In genomic region chr19:6230991-6231448, GRCh38 we compare ENCODE assay signal across 23 cellular contexts. TPM values are rescaled to one million over a fixed set of nuclear protein-coding genes. Genes with fewer than 3 reads are reported as not detected.
DNase-seq lines count a peak whose midpoint lies in the region; ATAC-seq and TF ChIP-seq lines count a peak whose summit lies in the region.
"Had no signal": no experiment of that assay in that cellular context is flagged by ENCODE, and none has a peak within 500 bp of the region (broad histone marks: within the 10 kb centered on the region; RNA-seq: fewer than 3 reads in every experiment).

No MANE protein-coding gene starts in this region.

- 47% methylated on average over 11 of the region's 17 CpGs for WGBS in right lobe of liver (ENCODE audit: insufficient coverage, low coverage, low lambda C conversion rate, missing lambda C conversion rate)

- no peak overlapping the region for H3K27ac ChIP-seq in right lobe of liver
- H3K27ac ChIP-seq: C4-2B, coronary artery had no signal

- H3K36me3 Mint-ChIP-seq in WTC11 = peaks cover 9% of the 10 kb centered on the region; the same call in 1 of the 2 replicates
- peaks cover 13% of the 10 kb centered on the region for H3K36me3 Mint-ChIP-seq in type B pancreatic cell
- H3K36me3 Mint-ChIP-seq in Caco-2 (ENCODE audit: insufficient read depth, unreplicated experiment) = peaks cover 53% of the 10 kb centered on the region

- POLR2A ChIA-PET in WTC11 (lab: Charles Lee) = no interaction called here
- POLR2A ChIA-PET in Caco-2 (lab: Charles Lee) = no interaction called here

- BruUV-seq in Caco-2 (replicated peaks; lab: Mats Ljungman, UMichigan) = no TSS peak

- H3K27ac Mint-ChIP-seq in WTC11 = peak overlapping the region; percentile 84
- H3K27ac Mint-ChIP-seq in type B pancreatic cell = peak overlapping the region; percentile 61
- H3K27ac Mint-ChIP-seq in Caco-2 (ENCODE audit: unreplicated experiment) = no peak overlapping the region
- H3K27ac Mint-ChIP-seq: activated naive CD4-positive, alpha-beta T cell treated with anti-CD3 and anti-CD28 coated beads for 36 hours; T-cell had no signal

- DNase-seq in Right ventricle myocardium inferior (ENCODE audit: missing footprints) (peak; percentile 23), Right ventricle myocardium superior (no peak), WTC11 (ENCODE audit: low spot score) (no peak), right lobe of liver (peak; percentile 25 to 71 (median 68)), type B pancreatic cell (ENCODE audit: extremely low spot score, unreplicated experiment) (no peak), DMS79 treated with DMSO at 0.1 percent for 48 hours (lab: John Stamatoyannopoulos, UW) (no peak), 8988T (no peak), Caco-2 (no peak)
- DNase-seq: ACHN; activated naive CD4-positive, alpha-beta T cell treated with anti-CD3 and anti-CD28 coated beads for 36 hours; activated T-cell treated with anti-CD3 and anti-CD28 coated beads, Interleukin-2, amount 50 U/mL, for 48 hours; amygdala; NCI-H146; NCI-H510A; nucleus accumbens; stimulated activated CD4-positive, alpha-beta T cell treated with anti-CD3 and anti-CD28 coated beads, Interleukin-2, amount 100 ng/mL, for 24 hours; T-cell had no signal

- H3K4me1 Mint-ChIP-seq in WTC11 (peaks cover 15% of the 10 kb centered on the region), type B pancreatic cell (ENCODE audit: unreplicated experiment) (peaks cover 28% of the 10 kb centered on the region), Caco-2 (ENCODE audit: low read depth, unreplicated experiment) (peaks cover 6% of the 10 kb centered on the region)

- H3K4me3 Mint-ChIP-seq in WTC11 (no peak overlapping the region), type B pancreatic cell (no peak overlapping the region), Caco-2 (ENCODE audit: unreplicated experiment) (no peak overlapping the region)
- H3K4me3 Mint-ChIP-seq: activated naive CD4-positive, alpha-beta T cell treated with anti-CD3 and anti-CD28 coated beads for 36 hours; T-cell had no signal

- H3K27me3 Mint-ChIP-seq in WTC11 (ENCODE audit: low read depth) (no peaks in the 10 kb centered on the region), type B pancreatic cell (no peaks in the 10 kb centered on the region), Caco-2 (ENCODE audit: insufficient read depth, unreplicated experiment) (no peaks in the 10 kb centered on the region)
- H3K27me3 Mint-ChIP-seq: T-cell had no signal

- TF ChIP-seq CTCF in WTC11 (IDR thresholded peaks at IDR 0.05) (no peak), right lobe of liver (IDR thresholded peaks at IDR 0.05) (no peak), type B pancreatic cell (conservative IDR thresholded peaks at IDR 0.05) (no peak), Caco-2 (IDR thresholded peaks at IDR 0.05; ENCODE audit: insufficient read depth in 1 of 2, low read depth in 1 of 2, low read length in 1 of 2, severe bottlenecking in 1 of 2, unreplicated experiment in 1 of 2) (no peak)

- H3K9me3 ChIP-seq in right lobe of liver (no peaks in the 10 kb centered on the region), Caco-2 (no peaks in the 10 kb centered on the region)

- H3K4me1 ChIP-seq in right lobe of liver = peaks cover 0 to 53% (median 22%) of the 10 kb centered on the region in 4 donors
- H3K4me1 ChIP-seq in Caco-2 = no peaks in the 10 kb centered on the region

- H3K4me3 ChIP-seq in right lobe of liver (no peak overlapping the region), Caco-2 (ENCODE audit: low read depth, low read length) (no peak overlapping the region)
- H3K4me3 ChIP-seq: coronary artery, K562, lung, skin epidermis had no signal

- H3K36me3 ChIP-seq in right lobe of liver (peaks cover 0 to 13% (median 7%) of the 10 kb centered on the region in 4 donors), Caco-2 (ENCODE audit: control insufficient read depth, insufficient read depth, low read length) (no peaks in the 10 kb centered on the region)

- H3K9me3 Mint-ChIP-seq in WTC11 (no peaks in the 10 kb centered on the region), type B pancreatic cell (no peaks in the 10 kb centered on the region), Caco-2 (ENCODE audit: unreplicated experiment) (no peaks in the 10 kb centered on the region)
- H3K9me3 Mint-ChIP-seq: activated naive CD4-positive, alpha-beta T cell treated with anti-CD3 and anti-CD28 coated beads for 36 hours; T-cell had no signal

- intact Hi-C loops in Right ventricle myocardium inferior (cut with DNase I) (no loop called here), Right ventricle myocardium superior (cut with DNase I) (loop anchor here (5.0 kb wide), 1 partner anchor 41 kb away; no protein-coding TSS in a partner anchor), right lobe of liver (cut with DNase I) (no loop called here), Caco-2 (cut with micrococcal nuclease; ENCODE audit: unreplicated experiment) (no loop called here)

- no peak for TF ChIP-seq POLR2A in right lobe of liver (IDR thresholded peaks at IDR 0.05)

- CTCF ChIA-PET in WTC11 (lab: Charles Lee) (interaction anchor here (2.7 kb wide), 1 partner anchor 13 kb away, joined by 18 read pairs; no protein-coding TSS in a partner anchor), Caco-2 (lab: Charles Lee) (no interaction called here)

- no peaks in the 10 kb centered on the region for H3K27me3 ChIP-seq in right lobe of liver
- no peaks in the 10 kb centered on the region for H3K27me3 ChIP-seq in Caco-2 (replicated peaks; ENCODE audit: control insufficient read depth, insufficient read depth, low read length)

- ATAC-seq in Right ventricle myocardium inferior = no peak
- no peak for ATAC-seq in Right ventricle myocardium superior (ENCODE audit: poor library complexity)
- no peak for ATAC-seq in WTC11
- peak; percentile 2 to 34 (median 24) for ATAC-seq in right lobe of liver
- ATAC-seq: activated CD4-positive, CD25-positive, alpha-beta regulatory T cell treated with anti-CD3 and anti-CD28 coated beads, Interleukin-2, amount 50 U/mL, for 24 hours; K562; T-cell had no signal

TF ChIP-seq in WTC11, 78 proteins besides CTCF, POLR2A, EP300 and RAD21:
- TF ChIP-seq ZNF396 (CRISPR knock-in tag; IDR thresholded peaks at IDR 0.05; ENCODE audit: borderline replicate concordance) (no peak), TEAD4 (CRISPR knock-in tag; IDR thresholded peaks at IDR 0.05) (no peak), ERG (CRISPR knock-in tag; IDR thresholded peaks at IDR 0.05) (no peak), MLX (CRISPR knock-in tag; IDR thresholded peaks at IDR 0.05) (no peak)

RNA-seq across cellular contexts. Expression of gene MLLT1, which starts 48.8 kb away (rescaled TPM):
- 40.1 TPM for total RNA-seq in Right ventricle myocardium inferior
- 37.2 TPM for total RNA-seq in Right ventricle myocardium superior
- total RNA-seq in WTC11 (2021) = 49.9 to 58.2 TPM (median 50.2 TPM) in 3 replicates
- 10 to 100 TPM; 11.3 to 24.3 (median 15.3) TPM for total RNA-seq in right lobe of liver
- 51.3 and 106 TPM in 2 replicates for total RNA-seq in type B pancreatic cell (ENCODE audit: low replicate concordance)
- 60.0 and 63.2 TPM in 2 replicates for total RNA-seq in Caco-2 (2022)

Comparison
In these comparisons a context has a peak if more than half of its experiments do, and no peak if none do; other contexts are left out.
1. DNase-seq: peak in Right ventricle myocardium inferior (single experiment) and right lobe of liver (3 of 3); none in Right ventricle myocardium superior (single experiment), WTC11 (single experiment), type B pancreatic cell (single experiment), DMS79 treated with DMSO at 0.1 percent for 48 hours (single experiment), 8988T (single experiment) and Caco-2 (0 of 2).
2. ATAC-seq: peak in right lobe of liver (4 of 4); none in Right ventricle myocardium inferior (single experiment), Right ventricle myocardium superior (single experiment) and WTC11 (single experiment).